ENCODE assay signal across 10 cellular contexts in the genomic region with DNA sequence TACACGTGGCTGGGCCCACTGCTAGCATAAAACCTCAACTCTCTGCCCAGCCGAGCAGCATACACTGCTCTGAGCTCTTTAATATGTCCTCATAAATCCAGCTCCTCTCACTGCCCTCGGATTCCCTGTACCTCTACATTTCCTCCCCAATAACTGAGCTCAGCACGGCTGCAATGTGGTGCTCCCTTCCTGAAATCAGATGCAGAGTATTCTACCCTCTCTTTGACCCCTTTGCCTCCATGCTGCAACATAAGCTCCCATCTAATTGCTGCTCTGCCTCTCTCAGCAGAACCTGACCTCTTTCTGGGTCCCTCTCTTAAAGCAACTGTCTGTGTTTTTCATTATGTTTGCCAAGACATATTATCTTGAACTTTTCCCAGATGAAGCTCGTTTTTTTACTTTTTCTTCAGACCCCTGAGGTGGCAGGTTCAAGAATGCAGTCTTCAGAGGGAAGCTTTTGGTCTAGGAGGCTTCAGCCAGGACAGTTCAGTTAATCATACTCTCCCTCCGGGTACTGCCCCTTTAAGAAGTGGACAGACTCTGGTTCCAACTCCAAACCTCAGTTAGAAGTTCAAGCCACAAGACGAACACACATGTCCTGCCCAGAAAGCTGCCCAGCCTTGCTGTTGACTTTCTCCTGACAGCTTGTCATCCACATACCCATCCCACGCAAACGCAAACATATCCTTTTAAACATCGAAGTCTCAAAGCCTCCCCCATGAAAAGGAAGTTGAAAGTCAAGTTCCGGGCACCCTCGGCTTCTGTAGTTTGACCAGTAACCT.
DNase-seq lines count a peak whose midpoint lies in the region; FAIRE-seq and TF ChIP-seq lines count a peak whose summit lies in the region.
"Had no signal": no experiment of that assay in that cellular context is flagged by ENCODE, and none has a peak within 500 bp of the region (broad histone marks: within the 10 kb centered on the region; RNA-seq: fewer than 3 reads in every experiment).

No MANE protein-coding gene starts in this region.

- DNase-seq in HCEC 1CT: peak; percentile 30
- DNase-seq in bronchial epithelial cell (ENCODE audit: low read depth): peak; percentile 61
- peak; percentile 16 for DNase-seq in iris pigment epithelial cell (ENCODE audit: low read depth)
- no peak for DNase-seq in NCI-H69 (lab: John Stamatoyannopoulos, UW)
- DNase-seq in posterior cingulate gyrus: no peak
- DNase-seq in NCI-H1436 (lab: John Stamatoyannopoulos, UW): no peak
- DNase-seq in NCI-H2107 treated with DMSO at 0.1 percent for 48 hours (lab: John Stamatoyannopoulos, UW; ENCODE audit: unreplicated experiment): no peak
- DNase-seq: NCI-H2081 had no signal

- FAIRE-seq in bronchial epithelial cell (lab: Jason Lieb, UNC): peak; percentile 85
- FAIRE-seq: GM12878 had no signal

- H3K36me3 ChIP-seq in bronchial epithelial cell (ENCODE audit: control insufficient read depth, insufficient read depth, low read length): no peaks in the 10 kb centered on the region
- H3K36me3 ChIP-seq in skeletal muscle tissue (ENCODE audit: control insufficient read depth in 3 of 3, insufficient read depth in 3 of 3, low read length in 3 of 3): no peaks in the 10 kb centered on the region

- H3K4me1 ChIP-seq in skeletal muscle tissue (ENCODE audit: control insufficient read depth in 3 of 3, insufficient read depth in 3 of 3, low read length in 3 of 3): peaks cover 19 to 39% (median 37%) of the 10 kb centered on the region in 3 donors

- no peak for TF ChIP-seq CTCF in bronchial epithelial cell (IDR thresholded peaks at IDR 0.05; ENCODE audit: insufficient read depth, low read length, severe bottlenecking)

- no peaks in the 10 kb centered on the region for H3K9me3 ChIP-seq in skeletal muscle tissue (ENCODE audit: control insufficient read depth in 3 of 3, low read length in 3 of 3)

- no peaks in the 10 kb centered on the region for H3K27me3 ChIP-seq in bronchial epithelial cell (ENCODE audit: control insufficient read depth, insufficient read depth, low read length)
- H3K27me3 ChIP-seq in skeletal muscle tissue (ENCODE audit: control insufficient read depth in 3 of 3, insufficient read depth in 3 of 3, low read length in 3 of 3): no peaks in the 10 kb centered on the region

- peak overlapping the region; percentile 45 to 81 (median 69) for H3K9ac ChIP-seq in skeletal muscle tissue (ENCODE audit: low read depth in 1 of 3, low read length in 3 of 3)

- intact Hi-C loops in posterior cingulate gyrus (cut with DNase I): no loop called here

- H3K4me3 ChIP-seq in bronchial epithelial cell (ENCODE audit: low read depth, low read length) (no peak overlapping the region), skeletal muscle tissue (ENCODE audit: low read length in 3 of 3) (peak overlapping the region; percentile 63 to 75 (median 70))
- H3K4me3 ChIP-seq: GM12878 had no signal

- peak overlapping the region; percentile 64 for H3K27ac ChIP-seq in skeletal muscle tissue (ENCODE audit: low read depth, low read length)

Comparison
In these comparisons a context has a peak if more than half of its experiments do, and no peak if none do; other contexts are left out.
1. DNase-seq: peak in HCEC 1CT (single experiment), bronchial epithelial cell (single experiment) and iris pigment epithelial cell (single experiment); none in NCI-H69 (single experiment), posterior cingulate gyrus (0 of 10), NCI-H1436 (single experiment) and NCI-H2107 treated with DMSO at 0.1 percent for 48 hours (single experiment).